In genomic region chr1:103461171-103462105, GRCh38 we compare ENCODE assay signal across 8 cellular contexts.
DNase-seq lines count a peak whose midpoint lies in the region; ATAC-seq, FAIRE-seq and TF ChIP-seq lines count a peak whose summit lies in the region.

No MANE protein-coding gene starts in this region.

- no peaks in the 10 kb centered on the region; the same call in 1 of the 2 replicates for H3F3A ChIP-seq in SU-DHL-6 (ENCODE audit: insufficient read depth)

- no peaks in the 10 kb centered on the region for H3K79me2 ChIP-seq in SU-DHL-6 (ENCODE audit: insufficient read depth, low read length)

- H3K4me3 Mint-ChIP-seq in T-cell = no peak overlapping the region

- intact Hi-C loops in heart right ventricle (cut with DNase I) = loop anchor here in 3 of 10 donors (5.0 kb wide), 2 partner anchors 354 to 359 kb away; partner anchors contain the start of gene COL11A1 (in 2 of the 3)
- intact Hi-C loops in Right ventricle myocardium superior (cut with DNase I) = no loop called here
- intact Hi-C loops in kidney (cut with DNase I) = no loop called here
- intact Hi-C loops in sigmoid colon (cut with DNase I) = no loop called here

- no peak overlapping the region for H2AFZ ChIP-seq in SU-DHL-6 (ENCODE audit: low read depth, low read length, severe bottlenecking)

- H3K27ac Mint-ChIP-seq in T-cell = no peak overlapping the region

- H3K9ac ChIP-seq in SU-DHL-6 (ENCODE audit: low read length) (no peak overlapping the region), kidney (ENCODE audit: low read length in 2 of 2) (no peak overlapping the region)

- POLR2A ChIA-PET in T-cell (lab: Charles Lee) = interaction anchor here in 1 of 2 donors (0.5 kb wide), 2 partner anchors 12 to 696 kb away, joined by 3 read pairs; no protein-coding TSS in a partner anchor

- H3K9me3 ChIP-seq in heart right ventricle (no peaks in the 10 kb centered on the region), SU-DHL-6 (ENCODE audit: insufficient read depth, low read length) (no peaks in the 10 kb centered on the region), kidney (ENCODE audit: control insufficient read depth in 1 of 2, low read length in 2 of 2) (no peaks in the 10 kb centered on the region), sigmoid colon (no peaks in the 10 kb centered on the region)

- TF ChIP-seq POLR2A in sigmoid colon (IDR thresholded peaks at IDR 0.05) = no peak

- peak; percentile 70 for FAIRE-seq in kidney (lab: Jason Lieb, UNC)

- H3K4me3 ChIP-seq in heart right ventricle = no peak overlapping the region
- H3K4me3 ChIP-seq in SU-DHL-6 (ENCODE audit: insufficient read depth, low read length, poor library complexity, severe bottlenecking) = no peak overlapping the region
- H3K4me3 ChIP-seq in kidney (ENCODE audit: low read length in 2 of 2) = no peak overlapping the region
- H3K4me3 ChIP-seq in sigmoid colon = no peak overlapping the region

- no peaks in the 10 kb centered on the region for H3K9me2 ChIP-seq in SU-DHL-6 (replicated peaks; ENCODE audit: insufficient read depth, low read length)

- 87 to 92% methylated on average over 1 of the region's 1 CpG for WGBS in heart right ventricle, 2 donors
- WGBS in sigmoid colon, 2 donors = 86 to 89% methylated on average over 1 of the region's 1 CpG

- H3K36me3 Mint-ChIP-seq in T-cell = no peaks in the 10 kb centered on the region

- H3K4me2 ChIP-seq in SU-DHL-6 (ENCODE audit: low read depth, low read length, poor library complexity, severe bottlenecking) = no peak overlapping the region

- H4K20me1 ChIP-seq in SU-DHL-6 (ENCODE audit: low read depth, low read length) = no peaks in the 10 kb centered on the region

- no peak for DNase-seq in heart right ventricle
- DNase-seq in Right ventricle myocardium superior = no peak
- no peak for DNase-seq in kidney
- DNase-seq in T-cell = no peak
- DNase-seq in sigmoid colon = no peak
- DNase-seq in COLO668 (lab: John Stamatoyannopoulos, UW; ENCODE audit: unreplicated experiment) = no peak

- no peaks in the 10 kb centered on the region for H3K4me1 Mint-ChIP-seq in T-cell

- H3K27ac ChIP-seq in heart right ventricle (no peak overlapping the region), SU-DHL-6 (ENCODE audit: low read depth, low read length) (no peak overlapping the region), kidney (ENCODE audit: low read depth in 2 of 2, low read length in 2 of 2) (no peak overlapping the region), sigmoid colon (no peak overlapping the region)

- no peaks in the 10 kb centered on the region for H3K27me3 ChIP-seq in heart right ventricle
- no peaks in the 10 kb centered on the region for H3K27me3 ChIP-seq in SU-DHL-6 (ENCODE audit: low read length)
- no peaks in the 10 kb centered on the region for H3K27me3 ChIP-seq in sigmoid colon

- H3K4me1 ChIP-seq in heart right ventricle (no peaks in the 10 kb centered on the region), kidney (ENCODE audit: control insufficient read depth in 1 of 2, insufficient read depth in 1 of 2, low read depth in 1 of 2, low read length in 2 of 2) (no peaks in the 10 kb centered on the region), sigmoid colon (no peaks in the 10 kb centered on the region)

- TF ChIP-seq CTCF in heart right ventricle (IDR thresholded peaks at IDR 0.05) (peak in 7 of 9 donors; percentile 33 to 65 (median 53)), SU-DHL-6 (IDR thresholded peaks at IDR 0.05; ENCODE audit: insufficient read depth, low read length, poor library complexity, severe bottlenecking) (peak; percentile 36), kidney (IDR thresholded peaks at IDR 0.05; ENCODE audit: borderline replicate concordance, extremely low read depth, insufficient read depth) (peak; percentile 35), sigmoid colon (IDR thresholded peaks at IDR 0.05) (peak in 1 of 4 experiments; percentile 34)

- CTCF ChIA-PET in T-cell (lab: Charles Lee) = interaction anchor here (0.6 to 1.3 kb wide), 7 partner anchors 10 to 1956 kb away, joined by 3 to 5 read pairs (median 4); no protein-coding TSS in a partner anchor

- no peak for TF ChIP-seq EP300 in sigmoid colon (IDR thresholded peaks at IDR 0.05)

- H3K27me3 Mint-ChIP-seq in T-cell = peaks cover 0 to 3% of the 10 kb centered on the region in 2 donors

- no peaks in the 10 kb centered on the region for H3K36me3 ChIP-seq in heart right ventricle
- H3K36me3 ChIP-seq in SU-DHL-6 (ENCODE audit: low read length) = no peaks in the 10 kb centered on the region
- no peaks in the 10 kb centered on the region for H3K36me3 ChIP-seq in kidney (ENCODE audit: control insufficient read depth in 1 of 2, insufficient read depth in 2 of 2, low read length in 2 of 2)
- H3K36me3 ChIP-seq in sigmoid colon = no peaks in the 10 kb centered on the region

- ATAC-seq in heart right ventricle (no peak), Right ventricle myocardium superior (ENCODE audit: poor library complexity) (no peak), HG03469 (IDR thresholded peaks at IDR 0.05; ENCODE audit: unreplicated experiment) (peak; percentile 88), T-cell (replicated peaks in 1 of 4) (no peak)

- H3K9me3 Mint-ChIP-seq in T-cell = no peaks in the 10 kb centered on the region
